Comparison of ENCODE assay signal across 1 cellular context in the genomic region with DNA sequence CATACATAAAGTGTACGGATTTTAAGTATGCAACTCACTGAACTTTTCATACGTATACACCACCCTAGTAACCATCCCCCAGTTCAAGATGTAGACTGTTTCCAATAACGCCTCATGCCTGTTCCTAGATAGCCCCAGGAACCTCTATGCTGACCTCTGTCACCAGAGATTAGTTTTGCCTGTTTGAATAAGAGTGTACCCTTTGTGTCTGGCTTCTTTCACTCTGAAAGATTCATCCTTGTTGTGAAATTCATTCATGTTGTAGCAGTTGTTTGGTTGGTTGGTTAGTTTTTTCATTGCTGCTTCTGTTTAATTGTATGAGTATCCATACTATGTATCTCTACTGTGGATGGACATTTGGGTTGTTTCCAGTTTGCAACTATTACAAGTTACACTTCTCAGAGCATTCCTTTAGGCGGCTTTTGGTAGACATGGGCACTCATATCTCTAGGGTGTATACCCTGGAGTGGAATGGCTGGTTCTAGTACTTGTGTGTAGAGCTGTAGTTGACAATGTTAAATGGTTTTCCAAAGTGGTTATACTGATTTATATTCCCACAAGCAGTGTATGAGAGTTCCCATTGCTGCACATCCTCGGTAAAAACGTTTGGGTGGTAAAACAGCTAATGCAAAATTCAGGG.
A peak's percentile ranks its signal among the peaks of the same experiment; 100 is the strongest.
TF ChIP-seq lines count a peak whose summit lies in the region.

No MANE protein-coding gene starts in this region.

TF ChIP-seq in K562, 482 proteins besides CTCF, POLR2A, EP300 and RAD21 (continued from another document and continues in another):
- TF ChIP-seq, protein P1, sequence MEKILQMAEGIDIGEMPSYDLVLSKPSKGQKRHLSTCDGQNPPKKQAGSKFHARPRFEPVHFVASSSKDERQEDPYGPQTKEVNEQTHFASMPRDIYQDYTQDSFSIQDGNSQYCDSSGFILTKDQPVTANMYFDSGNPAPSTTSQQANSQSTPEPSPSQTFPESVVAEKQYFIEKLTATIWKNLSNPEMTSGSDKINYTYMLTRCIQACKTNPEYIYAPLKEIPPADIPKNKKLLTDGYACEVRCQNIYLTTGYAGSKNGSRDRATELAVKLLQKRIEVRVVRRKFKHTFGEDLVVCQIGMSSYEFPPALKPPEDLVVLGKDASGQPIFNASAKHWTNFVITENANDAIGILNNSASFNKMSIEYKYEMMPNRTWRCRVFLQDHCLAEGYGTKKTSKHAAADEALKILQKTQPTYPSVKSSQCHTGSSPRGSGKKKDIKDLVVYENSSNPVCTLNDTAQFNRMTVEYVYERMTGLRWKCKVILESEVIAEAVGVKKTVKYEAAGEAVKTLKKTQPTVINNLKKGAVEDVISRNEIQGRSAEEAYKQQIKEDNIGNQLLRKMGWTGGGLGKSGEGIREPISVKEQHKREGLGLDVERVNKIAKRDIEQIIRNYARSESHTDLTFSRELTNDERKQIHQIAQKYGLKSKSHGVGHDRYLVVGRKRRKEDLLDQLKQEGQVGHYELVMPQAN (IDR thresholded peaks at IDR 0.05; ENCODE audit: borderline replicate concordance) = no peak
- TF ChIP-seq ARID2 (IDR thresholded peaks at IDR 0.05) (no peak), YY1 (IDR thresholded peaks at IDR 0.05; ENCODE audit: borderline replicate concordance in 1 of 3, control insufficient read depth in 1 of 3, extremely low read depth in 1 of 3, insufficient read depth in 3 of 3, insufficient read length in 1 of 3, insufficient replicate concordance in 2 of 3, low read depth in 1 of 3, low read length in 2 of 3) (no peak), SRSF3 (IDR thresholded peaks at IDR 0.05; ENCODE audit: insufficient read depth, low read length) (no peak), FOXK2 (conservative IDR thresholded peaks at IDR 0.05 in 1 of 2, IDR thresholded peaks at IDR 0.05 in 1 of 2; ENCODE audit: low read depth in 2 of 2) (0 out of 4 replicates have a peak, but pooled peaks of 1 of the 2 experiments have one; percentile 28), FOXJ3 (CRISPR knock-in tag; IDR thresholded peaks at IDR 0.05) (no peak), TSC22D4 (tag; IDR thresholded peaks at IDR 0.05) (no peak), ATF1 (CRISPR knock-in tag; IDR thresholded peaks at IDR 0.05) (no peak), ATF1 (tag; IDR thresholded peaks at IDR 0.05) (no peak), ZNF668 (CRISPR knock-in tag; IDR thresholded peaks at IDR 0.05) (no peak), CBFA2T3 (IDR thresholded peaks at IDR 0.05) (peak; percentile 71), CCAR2 (IDR thresholded peaks at IDR 0.05; ENCODE audit: low read depth, low read length) (no peak), KDM2B (CRISPR knock-in tag; IDR thresholded peaks at IDR 0.05) (no peak), TBP (optimal IDR thresholded peaks at IDR 0.05; ENCODE audit: low read depth, low read length) (no peak), CREB1 (IDR thresholded peaks at IDR 0.05) (no peak), CREB1 (CRISPR knock-in tag; IDR thresholded peaks at IDR 0.05) (no peak), PRPF4 (IDR thresholded peaks at IDR 0.05; ENCODE audit: insufficient read depth, low read depth, low read length, poor library complexity, severe bottlenecking) (no peak), SETDB1 (IDR thresholded peaks at IDR 0.05; ENCODE audit: low read length) (no peak), MXI1 (IDR thresholded peaks at IDR 0.05; ENCODE audit: low read depth, low read length) (no peak), ETV1 (tag; conservative IDR thresholded peaks at IDR 0.05; ENCODE audit: low read depth) (no peak), CBX2 (IDR thresholded peaks at IDR 0.05; ENCODE audit: insufficient read depth, low read length, poor library complexity, severe bottlenecking) (no peak), ADNP (tag; IDR thresholded peaks at IDR 0.05) (no peak), BRF1 (IDR thresholded peaks at IDR 0.05; ENCODE audit: borderline replicate concordance, extremely low read depth, insufficient read length) (no peak), LEF1 (IDR thresholded peaks at IDR 0.05) (peak; percentile 14; the same call in 1 of the 2 replicates), E2F3 (CRISPR knock-in tag; IDR thresholded peaks at IDR 0.05) (no peak), SRSF9 (IDR thresholded peaks at IDR 0.05; ENCODE audit: borderline replicate concordance, low read depth, low read length) (no peak), ZNF436 (CRISPR knock-in tag; IDR thresholded peaks at IDR 0.05) (no peak), WHSC1 (IDR thresholded peaks at IDR 0.05; ENCODE audit: low read length) (no peak)
- TF ChIP-seq, protein P2, sequence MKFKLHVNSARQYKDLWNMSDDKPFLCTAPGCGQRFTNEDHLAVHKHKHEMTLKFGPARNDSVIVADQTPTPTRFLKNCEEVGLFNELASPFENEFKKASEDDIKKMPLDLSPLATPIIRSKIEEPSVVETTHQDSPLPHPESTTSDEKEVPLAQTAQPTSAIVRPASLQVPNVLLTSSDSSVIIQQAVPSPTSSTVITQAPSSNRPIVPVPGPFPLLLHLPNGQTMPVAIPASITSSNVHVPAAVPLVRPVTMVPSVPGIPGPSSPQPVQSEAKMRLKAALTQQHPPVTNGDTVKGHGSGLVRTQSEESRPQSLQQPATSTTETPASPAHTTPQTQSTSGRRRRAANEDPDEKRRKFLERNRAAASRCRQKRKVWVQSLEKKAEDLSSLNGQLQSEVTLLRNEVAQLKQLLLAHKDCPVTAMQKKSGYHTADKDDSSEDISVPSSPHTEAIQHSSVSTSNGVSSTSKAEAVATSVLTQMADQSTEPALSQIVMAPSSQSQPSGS (CRISPR knock-in tag; IDR thresholded peaks at IDR 0.05) = no peak
- TF ChIP-seq, protein P3, sequence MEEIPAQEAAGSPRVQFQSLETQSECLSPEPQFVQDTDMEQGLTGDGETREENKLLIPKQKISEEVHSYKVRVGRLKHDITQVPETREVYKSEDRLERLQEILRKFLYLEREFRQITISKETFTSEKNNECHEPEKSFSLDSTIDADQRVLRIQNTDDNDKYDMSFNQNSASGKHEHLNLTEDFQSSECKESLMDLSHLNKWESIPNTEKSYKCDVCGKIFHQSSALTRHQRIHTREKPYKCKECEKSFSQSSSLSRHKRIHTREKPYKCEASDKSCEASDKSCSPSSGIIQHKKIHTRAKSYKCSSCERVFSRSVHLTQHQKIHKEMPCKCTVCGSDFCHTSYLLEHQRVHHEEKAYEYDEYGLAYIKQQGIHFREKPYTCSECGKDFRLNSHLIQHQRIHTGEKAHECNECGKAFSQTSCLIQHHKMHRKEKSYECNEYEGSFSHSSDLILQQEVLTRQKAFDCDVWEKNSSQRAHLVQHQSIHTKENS (CRISPR knock-in tag; IDR thresholded peaks at IDR 0.05) = no peak
- TF ChIP-seq, protein P4, sequence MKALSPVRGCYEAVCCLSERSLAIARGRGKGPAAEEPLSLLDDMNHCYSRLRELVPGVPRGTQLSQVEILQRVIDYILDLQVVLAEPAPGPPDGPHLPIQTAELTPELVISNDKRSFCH (CRISPR knock-in tag; IDR thresholded peaks at IDR 0.05) = no peak
- TF ChIP-seq, protein P4 (tag; IDR thresholded peaks at IDR 0.05) = no peak
- TF ChIP-seq, protein P5, sequence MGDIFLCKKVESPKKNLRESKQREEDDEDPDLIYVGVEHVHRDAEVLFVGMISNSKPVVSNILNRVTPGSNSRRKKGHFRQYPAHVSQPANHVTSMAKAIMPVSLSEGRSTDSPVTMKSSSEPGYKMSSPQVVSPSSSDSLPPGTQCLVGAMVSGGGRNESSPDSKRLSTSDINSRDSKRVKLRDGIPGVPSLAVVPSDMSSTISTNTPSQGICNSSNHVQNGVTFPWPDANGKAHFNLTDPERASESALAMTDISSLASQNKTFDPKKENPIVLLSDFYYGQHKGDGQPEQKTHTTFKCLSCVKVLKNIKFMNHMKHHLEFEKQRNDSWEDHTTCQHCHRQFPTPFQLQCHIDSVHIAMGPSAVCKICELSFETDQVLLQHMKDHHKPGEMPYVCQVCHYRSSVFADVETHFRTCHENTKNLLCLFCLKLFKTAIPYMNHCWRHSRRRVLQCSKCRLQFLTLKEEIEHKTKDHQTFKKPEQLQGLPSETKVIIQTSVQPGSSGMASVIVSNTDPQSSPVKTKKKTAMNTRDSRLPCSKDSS (IDR thresholded peaks at IDR 0.05; ENCODE audit: low read depth, partially characterized antibody) = no peak
- TF ChIP-seq, protein P6, sequence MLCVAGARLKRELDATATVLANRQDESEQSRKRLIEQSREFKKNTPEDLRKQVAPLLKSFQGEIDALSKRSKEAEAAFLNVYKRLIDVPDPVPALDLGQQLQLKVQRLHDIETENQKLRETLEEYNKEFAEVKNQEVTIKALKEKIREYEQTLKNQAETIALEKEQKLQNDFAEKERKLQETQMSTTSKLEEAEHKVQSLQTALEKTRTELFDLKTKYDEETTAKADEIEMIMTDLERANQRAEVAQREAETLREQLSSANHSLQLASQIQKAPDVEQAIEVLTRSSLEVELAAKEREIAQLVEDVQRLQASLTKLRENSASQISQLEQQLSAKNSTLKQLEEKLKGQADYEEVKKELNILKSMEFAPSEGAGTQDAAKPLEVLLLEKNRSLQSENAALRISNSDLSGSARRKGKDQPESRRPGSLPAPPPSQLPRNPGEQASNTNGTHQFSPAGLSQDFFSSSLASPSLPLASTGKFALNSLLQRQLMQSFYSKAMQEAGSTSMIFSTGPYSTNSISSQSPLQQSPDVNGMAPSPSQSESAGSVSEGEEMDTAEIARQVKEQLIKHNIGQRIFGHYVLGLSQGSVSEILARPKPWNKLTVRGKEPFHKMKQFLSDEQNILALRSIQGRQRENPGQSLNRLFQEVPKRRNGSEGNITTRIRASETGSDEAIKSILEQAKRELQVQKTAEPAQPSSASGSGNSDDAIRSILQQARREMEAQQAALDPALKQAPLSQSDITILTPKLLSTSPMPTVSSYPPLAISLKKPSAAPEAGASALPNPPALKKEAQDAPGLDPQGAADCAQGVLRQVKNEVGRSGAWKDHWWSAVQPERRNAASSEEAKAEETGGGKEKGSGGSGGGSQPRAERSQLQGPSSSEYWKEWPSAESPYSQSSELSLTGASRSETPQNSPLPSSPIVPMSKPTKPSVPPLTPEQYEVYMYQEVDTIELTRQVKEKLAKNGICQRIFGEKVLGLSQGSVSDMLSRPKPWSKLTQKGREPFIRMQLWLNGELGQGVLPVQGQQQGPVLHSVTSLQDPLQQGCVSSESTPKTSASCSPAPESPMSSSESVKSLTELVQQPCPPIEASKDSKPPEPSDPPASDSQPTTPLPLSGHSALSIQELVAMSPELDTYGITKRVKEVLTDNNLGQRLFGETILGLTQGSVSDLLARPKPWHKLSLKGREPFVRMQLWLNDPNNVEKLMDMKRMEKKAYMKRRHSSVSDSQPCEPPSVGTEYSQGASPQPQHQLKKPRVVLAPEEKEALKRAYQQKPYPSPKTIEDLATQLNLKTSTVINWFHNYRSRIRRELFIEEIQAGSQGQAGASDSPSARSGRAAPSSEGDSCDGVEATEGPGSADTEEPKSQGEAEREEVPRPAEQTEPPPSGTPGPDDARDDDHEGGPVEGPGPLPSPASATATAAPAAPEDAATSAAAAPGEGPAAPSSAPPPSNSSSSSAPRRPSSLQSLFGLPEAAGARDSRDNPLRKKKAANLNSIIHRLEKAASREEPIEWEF (CRISPR knock-in tag; IDR thresholded peaks at IDR 0.05) = no peak
- TF ChIP-seq, protein P7, sequence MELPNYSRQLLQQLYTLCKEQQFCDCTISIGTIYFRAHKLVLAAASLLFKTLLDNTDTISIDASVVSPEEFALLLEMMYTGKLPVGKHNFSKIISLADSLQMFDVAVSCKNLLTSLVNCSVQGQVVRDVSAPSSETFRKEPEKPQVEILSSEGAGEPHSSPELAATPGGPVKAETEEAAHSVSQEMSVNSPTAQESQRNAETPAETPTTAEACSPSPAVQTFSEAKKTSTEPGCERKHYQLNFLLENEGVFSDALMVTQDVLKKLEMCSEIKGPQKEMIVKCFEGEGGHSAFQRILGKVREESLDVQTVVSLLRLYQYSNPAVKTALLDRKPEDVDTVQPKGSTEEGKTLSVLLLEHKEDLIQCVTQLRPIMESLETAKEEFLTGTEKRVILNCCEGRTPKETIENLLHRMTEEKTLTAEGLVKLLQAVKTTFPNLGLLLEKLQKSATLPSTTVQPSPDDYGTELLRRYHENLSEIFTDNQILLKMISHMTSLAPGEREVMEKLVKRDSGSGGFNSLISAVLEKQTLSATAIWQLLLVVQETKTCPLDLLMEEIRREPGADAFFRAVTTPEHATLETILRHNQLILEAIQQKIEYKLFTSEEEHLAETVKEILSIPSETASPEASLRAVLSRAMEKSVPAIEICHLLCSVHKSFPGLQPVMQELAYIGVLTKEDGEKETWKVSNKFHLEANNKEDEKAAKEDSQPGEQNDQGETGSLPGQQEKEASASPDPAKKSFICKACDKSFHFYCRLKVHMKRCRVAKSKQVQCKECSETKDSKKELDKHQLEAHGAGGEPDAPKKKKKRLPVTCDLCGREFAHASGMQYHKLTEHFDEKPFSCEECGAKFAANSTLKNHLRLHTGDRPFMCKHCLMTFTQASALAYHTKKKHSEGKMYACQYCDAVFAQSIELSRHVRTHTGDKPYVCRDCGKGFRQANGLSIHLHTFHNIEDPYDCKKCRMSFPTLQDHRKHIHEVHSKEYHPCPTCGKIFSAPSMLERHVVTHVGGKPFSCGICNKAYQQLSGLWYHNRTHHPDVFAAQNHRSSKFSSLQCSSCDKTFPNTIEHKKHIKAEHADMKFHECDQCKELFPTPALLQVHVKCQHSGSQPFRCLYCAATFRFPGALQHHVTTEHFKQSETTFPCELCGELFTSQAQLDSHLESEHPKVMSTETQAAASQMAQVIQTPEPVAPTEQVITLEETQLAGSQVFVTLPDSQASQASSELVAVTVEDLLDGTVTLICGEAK (IDR thresholded peaks at IDR 0.05) = no peak
- TF ChIP-seq, protein P7 (CRISPR knock-in tag; IDR thresholded peaks at IDR 0.05) = no peak
